In the genomic region with DNA sequence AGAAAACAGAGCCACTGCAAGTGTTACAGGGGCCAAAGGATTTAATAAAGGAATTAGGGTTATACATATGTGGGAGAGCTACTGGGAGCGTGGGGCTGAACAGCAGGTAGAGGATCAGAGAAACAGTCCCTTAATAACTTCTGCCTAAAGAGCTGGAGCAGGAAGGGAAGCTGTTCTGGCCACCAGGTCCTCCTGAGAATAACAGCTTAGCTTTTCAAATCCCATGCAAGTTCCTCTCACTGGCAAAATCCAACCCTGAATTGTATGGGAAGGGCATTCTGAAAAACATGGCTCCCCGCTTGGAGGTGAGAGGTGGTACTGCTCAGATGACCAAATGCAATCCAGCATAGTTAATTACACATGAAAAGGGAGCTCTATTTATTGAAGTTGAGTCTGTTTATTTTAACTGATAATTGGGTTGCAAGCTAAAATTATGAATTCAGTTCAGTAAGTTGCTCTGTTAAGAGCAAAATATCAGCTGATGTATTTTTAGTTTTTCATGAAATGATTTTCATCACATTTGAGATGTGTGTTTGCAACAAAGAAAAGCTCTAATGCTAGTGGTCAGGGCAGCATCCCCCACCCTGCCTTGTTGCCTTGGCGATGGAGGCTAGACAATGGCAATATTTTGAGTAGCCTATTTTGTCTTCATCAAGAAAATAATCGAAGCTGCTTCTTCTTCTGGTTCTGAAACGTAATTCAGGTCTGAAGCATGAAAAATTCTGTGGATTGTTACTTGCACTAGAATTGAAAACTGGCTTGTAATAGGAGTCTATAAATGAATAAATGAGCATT, we compare ENCODE assay signal across 14 cellular contexts. TPM values are rescaled to one million over a fixed set of nuclear protein-coding genes. Genes with fewer than 3 reads are reported as not detected.
DNase-seq lines count a peak whose midpoint lies in the region; ATAC-seq and TF ChIP-seq lines count a peak whose summit lies in the region.
"Had no signal": no experiment of that assay in that cellular context is flagged by ENCODE, and none has a peak within 500 bp of the region (broad histone marks: within the 10 kb centered on the region; RNA-seq: fewer than 3 reads in every experiment).

No MANE protein-coding gene starts in this region.

- H3K36me3 ChIP-seq in WERI-Rb-1 (no peaks in the 10 kb centered on the region), gastroesophageal sphincter (no peaks in the 10 kb centered on the region)
- H3K36me3 ChIP-seq: stomach had no signal

- no peak for TF ChIP-seq CTCF in WERI-Rb-1 (IDR thresholded peaks at IDR 0.05; ENCODE audit: low read depth, low read length)
- no peak for TF ChIP-seq CTCF in omental fat pad (IDR thresholded peaks at IDR 0.05)
- no peak for TF ChIP-seq CTCF in gastroesophageal sphincter (IDR thresholded peaks at IDR 0.05)

- TF ChIP-seq EP300 in gastroesophageal sphincter (IDR thresholded peaks at IDR 0.05), result no peak

- H3K4me1 ChIP-seq in gastroesophageal sphincter, result peaks cover 0 to 14% (median 0%) of the 10 kb centered on the region in 3 donors

- peak; percentile 20 for ATAC-seq in left lobe of liver
- no peak for ATAC-seq in omental fat pad (ENCODE audit: low FRiP score)
- ATAC-seq in gastroesophageal sphincter, result no peak

- DNase-seq in COR-L47 (lab: John Stamatoyannopoulos, UW) (peak; percentile 71), NCI-H1417 (lab: John Stamatoyannopoulos, UW) (peak in 2 of 3 experiments; percentile 60 to 87), WERI-Rb-1 (peak; percentile 48), left lobe of liver (ENCODE audit: low spot score) (no peak), omental fat pad (ENCODE audit: low spot score) (no peak), NOMO-1 (lab: John Stamatoyannopoulos, UW; ENCODE audit: unreplicated experiment in 2 of 2) (no peak), erythroblast (lab: John Stamatoyannopoulos, UW) (no peak)
- DNase-seq: effector memory CD4-positive, alpha-beta T cell; foreskin melanocyte; midbrain; NCI-H446; stomach had no signal

- TF ChIP-seq POLR2A in gastroesophageal sphincter (IDR thresholded peaks at IDR 0.05) (no peak), erythroblast (IDR thresholded peaks at IDR 0.05; ENCODE audit: low read length) (no peak)

- WGBS in gastroesophageal sphincter (ENCODE audit: low coverage in 1 of 2), 2 donors, result 71 to 84% methylated on average over 4 to 5 of the region's 5 CpGs

- H3K27ac ChIP-seq in WERI-Rb-1, result no peak overlapping the region; the same call in none of the 2 replicates
- peak overlapping the region in 1 of 4 donors; percentile 24 for H3K27ac ChIP-seq in gastroesophageal sphincter

- H3K27me3 ChIP-seq in WERI-Rb-1 (ENCODE audit: insufficient read depth, low read depth, severe bottlenecking) (no peaks in the 10 kb centered on the region), gastroesophageal sphincter (no peaks in the 10 kb centered on the region)
- H3K27me3 ChIP-seq: stomach had no signal

- no peak overlapping the region for H3K4me3 ChIP-seq in WERI-Rb-1 (ENCODE audit: low read depth, low read length)
- no peak overlapping the region for H3K4me3 ChIP-seq in gastroesophageal sphincter

- no peaks in the 10 kb centered on the region for H3K9me3 ChIP-seq in WERI-Rb-1 (ENCODE audit: severe bottlenecking)
- H3K9me3 ChIP-seq in gastroesophageal sphincter, result no peaks in the 10 kb centered on the region
- H3K9me3 ChIP-seq: stomach had no signal

RNA-seq across cellular contexts. Expression of gene SH3GL2, which starts 58.4 kb away (rescaled TPM):
- total RNA-seq in left lobe of liver (not detected), omental fat pad (under 1 TPM in 2 of 4 donors, not detected in 2; 0.24 to 0.56 TPM), gastroesophageal sphincter (1 to 10 TPM; 3.6 to 6.8 (median 4.7) TPM)
- total RNA-seq: T-helper 1 cell treated with Interleukin-12 subunit alpha and Interleukin-12 subunit beta and Interleukin-4 antibody, amounts not matched to agents 30 ng/mL and 1 ng/mL, for 36 hours had no signal

Comparison
In these comparisons a context has a peak if more than half of its experiments do, and no peak if none do; other contexts are left out.
1. DNase-seq: peak in COR-L47 (single experiment), NCI-H1417 (2 of 3) and WERI-Rb-1 (single experiment); none in left lobe of liver (single experiment), omental fat pad (single experiment), NOMO-1 (0 of 2) and erythroblast (0 of 2).